In the genomic region with DNA sequence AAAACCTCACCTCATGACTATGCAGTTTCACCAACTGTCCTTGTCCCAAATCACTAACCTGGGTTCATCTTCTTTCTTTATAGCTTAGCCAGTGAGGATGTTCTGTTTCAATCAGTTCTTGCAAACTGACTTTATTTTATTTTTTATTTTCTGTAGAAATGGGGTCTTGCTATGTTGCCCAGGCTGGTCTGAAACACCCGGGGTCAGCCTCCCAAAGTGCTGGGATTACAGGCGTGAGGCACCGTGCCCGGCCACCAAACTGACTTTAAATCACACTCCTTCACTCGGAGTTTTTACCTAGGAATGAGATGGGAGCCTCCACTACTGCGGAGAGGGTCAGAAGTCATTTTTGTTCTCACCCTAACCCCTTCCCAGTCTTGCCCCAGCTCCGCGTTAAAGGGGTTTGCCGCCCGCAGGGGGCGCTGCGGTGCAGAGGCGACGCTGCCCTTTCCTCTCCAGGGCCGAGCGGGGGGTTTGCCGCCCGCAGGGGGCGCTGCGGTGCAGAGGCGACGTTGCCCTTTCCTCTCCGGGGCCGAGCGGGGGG, we compare ENCODE assay signal across 9 cellular contexts. TPM values are rescaled to one million over a fixed set of nuclear protein-coding genes. Genes with fewer than 3 reads are reported as not detected.
DNase-seq lines count a peak whose midpoint lies in the region; ATAC-seq and TF ChIP-seq lines count a peak whose summit lies in the region.
"Had no signal": no experiment of that assay in that cellular context is flagged by ENCODE, and none has a peak within 500 bp of the region (broad histone marks: within the 10 kb centered on the region; RNA-seq: fewer than 3 reads in every experiment).

No MANE protein-coding gene starts in this region.

- H3K27me3 ChIP-seq in GM06990 (replicated peaks; ENCODE audit: control insufficient read depth, insufficient read depth, low read length) (no peaks in the 10 kb centered on the region), Peyer's patch (no peaks in the 10 kb centered on the region), vagina (no peaks in the 10 kb centered on the region)

- TF ChIP-seq POLR2A in Peyer's patch (IDR thresholded peaks at IDR 0.05) (no peak), vagina (IDR thresholded peaks at IDR 0.05) (no peak)

- DNase-seq in GM06990 (ENCODE audit: extremely low read depth, insufficient read length) (peak; percentile 73), Peyer's patch (no peak), vagina (ENCODE audit: extremely low spot score in 2 of 2) (no peak), NCI-H2081 (lab: John Stamatoyannopoulos, UW) (no peak)
- peak; percentile 25 to 53 (median 44) for DNase-seq in activated naive CD4-positive, alpha-beta T cell (lab: John Stamatoyannopoulos, UW)
- DNase-seq in stimulated activated CD4-positive, alpha-beta T cell treated with anti-CD3 and anti-CD28 coated beads, Interleukin-15, amount 100 ng/mL, for 24 hours: peak; percentile 82

- H3K36me3 ChIP-seq in GM06990 (ENCODE audit: control insufficient read depth, insufficient read depth, low read length): no peaks in the 10 kb centered on the region
- no peaks in the 10 kb centered on the region for H3K36me3 ChIP-seq in Peyer's patch
- no peaks in the 10 kb centered on the region for H3K36me3 ChIP-seq in vagina

- H3K9me3 ChIP-seq in Peyer's patch (no peaks in the 10 kb centered on the region), vagina (no peaks in the 10 kb centered on the region)

- ATAC-seq in GM19035 (IDR thresholded peaks at IDR 0.05; ENCODE audit: unreplicated experiment) (no peak), GM18909 (IDR thresholded peaks at IDR 0.05; ENCODE audit: poor library complexity, unreplicated experiment) (no peak)

- H3K4me3 ChIP-seq in GM06990 (replicated peaks; ENCODE audit: low read depth, low read length) (no peak overlapping the region), Peyer's patch (no peak overlapping the region), vagina (no peak overlapping the region)

- TF ChIP-seq CTCF in GM06990 (IDR thresholded peaks at IDR 0.05; ENCODE audit: insufficient read depth, low read length, poor library complexity, severe bottlenecking): peak; percentile 77
- TF ChIP-seq CTCF in Peyer's patch (IDR thresholded peaks at IDR 0.05): peak in 4 of 6 experiments; percentile 6 to 52 (median 24)
- peak in 1 of 3 experiments; percentile 30 for TF ChIP-seq CTCF in vagina (IDR thresholded peaks at IDR 0.05)

- H3K4me1 ChIP-seq in Peyer's patch: no peaks in the 10 kb centered on the region
- H3K4me1 ChIP-seq in vagina: no peaks in the 10 kb centered on the region

- H3K27ac ChIP-seq in Peyer's patch (no peak overlapping the region), vagina (no peak overlapping the region)
- H3K27ac ChIP-seq: HL-60 had no signal

- intact Hi-C loops in vagina (cut with DNase I): no loop called here

RNA-seq across cellular contexts. Expression of gene B4GALNT3, which starts 7.0 kb away (rescaled TPM):
- total RNA-seq in Peyer's patch (10 to 100 TPM in 3 of 4 donors, 1 to 10 TPM in 1; 9.1 to 30.3 (median 12.5) TPM), vagina (13.3 TPM)

RNA-seq across cellular contexts. Expression of gene CCDC77, which starts 51.3 kb away (rescaled TPM):
- 10 to 100 TPM in 1 of 4 donors, 1 to 10 TPM in 3; 3.2 to 76.7 (median 6.6) TPM for total RNA-seq in Peyer's patch
- 8.3 TPM for total RNA-seq in vagina

Comparison
In these comparisons a context has a peak if more than half of its experiments do, and no peak if none do; other contexts are left out.
1. DNase-seq: peak in GM06990 (single experiment), activated naive CD4-positive, alpha-beta T cell (4 of 4) and stimulated activated CD4-positive, alpha-beta T cell treated with anti-CD3 and anti-CD28 coated beads, Interleukin-15, amount 100 ng/mL, for 24 hours (single experiment); none in Peyer's patch (0 of 3), vagina (0 of 2) and NCI-H2081 (0 of 2).